8 cellular contexts compared by ENCODE assay signal in the genomic region with DNA sequence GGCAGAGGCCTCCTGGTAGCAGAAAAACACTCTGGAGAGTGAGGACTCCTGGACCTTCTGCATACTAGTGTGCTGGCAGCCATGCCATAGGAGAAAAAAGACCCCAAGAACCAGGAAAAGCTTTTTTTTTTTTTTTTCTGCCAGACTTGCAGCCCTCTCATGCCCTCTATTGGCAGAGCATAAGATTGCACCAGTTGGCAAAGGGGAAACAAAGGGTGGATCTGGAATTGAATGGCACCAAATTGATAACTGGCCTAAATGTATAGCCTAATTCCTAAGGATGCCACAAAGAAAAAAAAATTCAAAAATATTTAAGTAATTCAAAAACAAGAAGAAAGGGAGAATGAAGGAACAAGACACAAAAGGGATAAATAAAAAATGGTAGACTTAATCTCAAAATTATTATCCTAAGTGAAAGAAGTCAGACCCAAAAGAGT.
DNase-seq lines count a peak whose midpoint lies in the region; ATAC-seq and TF ChIP-seq lines count a peak whose summit lies in the region.

No MANE protein-coding gene starts in this region.

- no peak overlapping the region for H3K4me3 ChIP-seq in epithelial cell of esophagus (ENCODE audit: low read length)

- ATAC-seq in GM21526 (IDR thresholded peaks at IDR 0.05; ENCODE audit: low FRiP score, unreplicated experiment) (no peak), HG02763 (IDR thresholded peaks at IDR 0.05; ENCODE audit: unreplicated experiment) (no peak), HG02588 (IDR thresholded peaks at IDR 0.05; ENCODE audit: unreplicated experiment) (no peak)

- TF ChIP-seq CTCF in GM10248 (IDR thresholded peaks at IDR 0.05; ENCODE audit: control extremely low read depth, extremely low read depth, low read depth, missing control alignments): peak; percentile 83
- peak; percentile 92 for TF ChIP-seq CTCF in epithelial cell of esophagus (IDR thresholded peaks at IDR 0.05; ENCODE audit: insufficient read depth, low read depth, low read length, missing control alignments)

- DNase-seq in A172 (ENCODE audit: low spot score): peak; percentile 9
- peak; percentile 26 for DNase-seq in GM10248 (ENCODE audit: extremely low spot score)
- peak; percentile 26 for DNase-seq in NCI-H2171 (lab: John Stamatoyannopoulos, UW)
- peak; percentile 32 for DNase-seq in epithelial cell of esophagus (ENCODE audit: low read depth)
- DNase-seq in stimulated activated CD8-positive, alpha-beta memory T cell treated with anti-CD3 and anti-CD28 coated beads, Interleukin-4, amount 100 ng/mL, for 48 hours: peak; percentile 37

- POLR2A ChIA-PET in GM10248 (lab: Yijun Ruan, JAX): interaction anchor here (0.6 kb wide), 1 partner anchor 11 kb away, joined by 4 read pairs; no protein-coding TSS in a partner anchor

- CTCF ChIA-PET in GM10248 (lab: Yijun Ruan, JAX): interaction anchor here (0.8 to 2.0 kb wide), 6 partner anchors 8 to 48 kb away, joined by 3 to 9 read pairs (median 4); no protein-coding TSS in a partner anchor
